ENCODE assay signal across 2 cellular contexts in the genomic region with DNA sequence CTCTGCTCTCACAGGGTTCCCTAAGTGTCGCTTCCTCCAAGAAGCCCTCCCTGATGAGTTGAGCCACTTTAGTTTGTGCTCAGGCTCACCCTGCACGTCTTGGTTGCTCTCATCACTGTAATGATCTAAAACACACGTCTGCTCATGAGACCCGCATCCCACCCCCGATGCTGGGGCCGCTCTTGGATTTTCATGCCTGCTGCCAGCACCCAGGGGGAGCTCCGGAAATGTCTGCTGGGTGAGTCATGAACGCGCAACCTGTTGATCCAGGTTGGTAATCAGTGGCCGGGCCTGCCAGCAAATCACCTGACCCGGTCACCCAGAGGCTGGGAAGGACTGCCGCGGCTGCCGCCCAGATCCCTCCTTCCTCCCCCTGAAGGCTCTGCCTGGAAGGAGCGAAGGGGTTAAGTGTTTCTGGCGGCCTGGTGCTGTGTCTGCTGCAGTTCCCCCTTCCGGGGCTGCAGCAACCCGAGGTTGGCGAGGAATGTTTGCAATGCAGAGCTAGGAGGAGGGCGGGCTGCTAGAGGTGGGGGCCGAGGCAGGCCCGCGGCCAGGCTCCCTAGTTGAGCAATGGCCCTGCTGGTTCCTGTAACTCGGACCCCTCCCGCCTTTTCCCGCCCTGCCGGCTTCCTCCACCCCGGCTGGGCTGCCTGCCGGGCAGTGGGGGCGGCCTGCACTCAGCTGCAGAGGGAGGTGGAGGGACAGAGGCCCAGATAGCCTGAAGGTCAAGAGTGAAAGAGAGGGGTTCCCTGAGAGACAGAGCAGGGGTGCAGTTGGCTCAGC.
TF ChIP-seq lines count a peak whose summit lies in the region.

No MANE protein-coding gene starts in this region.

TF ChIP-seq in A549, 52 proteins besides CTCF, POLR2A, EP300 and RAD21 (continued from another document):
- TF ChIP-seq, protein P1, sequence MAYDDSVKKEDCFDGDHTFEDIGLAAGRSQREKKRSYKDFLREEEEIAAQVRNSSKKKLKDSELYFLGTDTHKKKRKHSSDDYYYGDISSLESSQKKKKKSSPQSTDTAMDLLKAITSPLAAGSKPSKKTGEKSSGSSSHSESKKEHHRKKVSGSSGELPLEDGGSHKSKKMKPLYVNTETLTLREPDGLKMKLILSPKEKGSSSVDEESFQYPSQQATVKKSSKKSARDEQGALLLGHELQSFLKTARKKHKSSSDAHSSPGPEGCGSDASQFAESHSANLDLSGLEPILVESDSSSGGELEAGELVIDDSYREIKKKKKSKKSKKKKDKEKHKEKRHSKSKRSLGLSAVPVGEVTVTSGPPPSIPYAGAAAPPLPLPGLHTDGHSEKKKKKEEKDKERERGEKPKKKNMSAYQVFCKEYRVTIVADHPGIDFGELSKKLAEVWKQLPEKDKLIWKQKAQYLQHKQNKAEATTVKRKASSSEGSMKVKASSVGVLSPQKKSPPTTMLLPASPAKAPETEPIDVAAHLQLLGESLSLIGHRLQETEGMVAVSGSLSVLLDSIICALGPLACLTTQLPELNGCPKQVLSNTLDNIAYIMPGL (CRISPR knock-in tag; IDR thresholded peaks at IDR 0.05; ENCODE audit: borderline replicate concordance): no peak
- TF ChIP-seq KDM5A (IDR thresholded peaks at IDR 0.05) (no peak), KDM1A (IDR thresholded peaks at IDR 0.05; ENCODE audit: low read depth) (peak; percentile 66; the same call in 1 of the 2 replicates), GATA3 (IDR thresholded peaks at IDR 0.05; ENCODE audit: borderline replicate concordance) (peak; percentile 89), PHF8 (IDR thresholded peaks at IDR 0.05; ENCODE audit: borderline replicate concordance, low read depth) (no peak), NPAS2 (CRISPR knock-in tag; IDR thresholded peaks at IDR 0.05; ENCODE audit: borderline replicate concordance) (no peak), HOXA7 (CRISPR knock-in tag; IDR thresholded peaks at IDR 0.05) (0 out of 2 replicates have a peak, but pooled peaks have one; percentile 20), ESRRA (IDR thresholded peaks at IDR 0.05; ENCODE audit: borderline replicate concordance, low read length) (no peak), RFX5 (IDR thresholded peaks at IDR 0.05) (no peak), NR3C1 (IDR thresholded peaks at IDR 0.05) (no peak), HES2 (IDR thresholded peaks at IDR 0.05) (peak; percentile 69), TP53 (CRISPR knock-in tag; IDR thresholded peaks at IDR 0.05) (no peak), FOSB (CRISPR knock-in tag; IDR thresholded peaks at IDR 0.05) (no peak), FOSL2 (IDR thresholded peaks at IDR 0.05) (peak; percentile 97), FOSL2 (CRISPR knock-in tag; IDR thresholded peaks at IDR 0.05) (peak; percentile 99), JUN (IDR thresholded peaks at IDR 0.05) (peak; percentile 98 to 100), MAZ (IDR thresholded peaks at IDR 0.05; ENCODE audit: borderline replicate concordance, low read depth, low read length) (peak; percentile 92; the same call in 1 of the 2 replicates), EHF (CRISPR knock-in tag; IDR thresholded peaks at IDR 0.05) (peak; percentile 78; the same call in 1 of the 2 replicates), E2F6 (IDR thresholded peaks at IDR 0.05; ENCODE audit: borderline replicate concordance, low read depth) (peak; percentile 90), BHLHE40 (IDR thresholded peaks at IDR 0.05; ENCODE audit: low read depth, low read length) (peak; percentile 16), JUNB (IDR thresholded peaks at IDR 0.05) (peak; percentile 93), ZNF302 (CRISPR knock-in tag; IDR thresholded peaks at IDR 0.05) (no peak), HOXB5 (CRISPR knock-in tag; IDR thresholded peaks at IDR 0.05) (peak; percentile 67; the same call in 1 of the 2 replicates), MAX (IDR thresholded peaks at IDR 0.05) (peak; percentile 87), SMC3 (IDR thresholded peaks at IDR 0.05) (peak; percentile 71; the same call in 2 of the 3 replicates), CEBPB (IDR thresholded peaks at IDR 0.05) (peak; percentile 93 to 97), TFCP2L1 (CRISPR knock-in tag; IDR thresholded peaks at IDR 0.05) (peak; percentile 80)
- TF ChIP-seq, protein P2, sequence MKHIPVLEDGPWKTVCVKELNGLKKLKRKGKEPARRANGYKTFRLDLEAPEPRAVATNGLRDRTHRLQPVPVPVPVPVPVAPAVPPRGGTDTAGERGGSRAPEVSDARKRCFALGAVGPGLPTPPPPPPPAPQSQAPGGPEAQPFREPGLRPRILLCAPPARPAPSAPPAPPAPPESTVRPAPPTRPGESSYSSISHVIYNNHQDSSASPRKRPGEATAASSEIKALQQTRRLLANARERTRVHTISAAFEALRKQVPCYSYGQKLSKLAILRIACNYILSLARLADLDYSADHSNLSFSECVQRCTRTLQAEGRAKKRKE (CRISPR knock-in tag; IDR thresholded peaks at IDR 0.05; ENCODE audit: low read depth): 0 out of 2 replicates have a peak, but pooled peaks have one; percentile 20
- TF ChIP-seq, protein P3, sequence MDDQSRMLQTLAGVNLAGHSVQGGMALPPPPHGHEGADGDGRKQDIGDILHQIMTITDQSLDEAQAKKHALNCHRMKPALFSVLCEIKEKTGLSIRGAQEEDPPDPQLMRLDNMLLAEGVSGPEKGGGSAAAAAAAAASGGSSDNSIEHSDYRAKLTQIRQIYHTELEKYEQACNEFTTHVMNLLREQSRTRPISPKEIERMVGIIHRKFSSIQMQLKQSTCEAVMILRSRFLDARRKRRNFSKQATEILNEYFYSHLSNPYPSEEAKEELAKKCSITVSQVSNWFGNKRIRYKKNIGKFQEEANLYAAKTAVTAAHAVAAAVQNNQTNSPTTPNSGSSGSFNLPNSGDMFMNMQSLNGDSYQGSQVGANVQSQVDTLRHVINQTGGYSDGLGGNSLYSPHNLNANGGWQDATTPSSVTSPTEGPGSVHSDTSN (IDR thresholded peaks at IDR 0.05): peak; percentile 26

TF ChIP-seq in GM23338, 12 proteins besides CTCF, POLR2A, EP300 and RAD21 (continued from another document):
- TF ChIP-seq, protein P4, sequence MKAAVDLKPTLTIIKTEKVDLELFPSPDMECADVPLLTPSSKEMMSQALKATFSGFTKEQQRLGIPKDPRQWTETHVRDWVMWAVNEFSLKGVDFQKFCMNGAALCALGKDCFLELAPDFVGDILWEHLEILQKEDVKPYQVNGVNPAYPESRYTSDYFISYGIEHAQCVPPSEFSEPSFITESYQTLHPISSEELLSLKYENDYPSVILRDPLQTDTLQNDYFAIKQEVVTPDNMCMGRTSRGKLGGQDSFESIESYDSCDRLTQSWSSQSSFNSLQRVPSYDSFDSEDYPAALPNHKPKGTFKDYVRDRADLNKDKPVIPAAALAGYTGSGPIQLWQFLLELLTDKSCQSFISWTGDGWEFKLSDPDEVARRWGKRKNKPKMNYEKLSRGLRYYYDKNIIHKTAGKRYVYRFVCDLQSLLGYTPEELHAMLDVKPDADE (IDR thresholded peaks at IDR 0.05): peak; percentile 49; the same call in 1 of the 2 replicates
- TF ChIP-seq NANOG (IDR thresholded peaks at IDR 0.05; ENCODE audit: borderline replicate concordance) (no peak), ZNF114 (CRISPR knock-in tag; IDR thresholded peaks at IDR 0.05) (no peak), JUNB (IDR thresholded peaks at IDR 0.05; ENCODE audit: unreplicated experiment) (no peak), CREB1 (CRISPR knock-in tag; IDR thresholded peaks at IDR 0.05; ENCODE audit: low read depth) (no peak), EZH2 (IDR thresholded peaks at IDR 0.05; ENCODE audit: low read depth, unreplicated experiment) (no peak), ZNF331 (CRISPR knock-in tag; IDR thresholded peaks at IDR 0.05; ENCODE audit: low read depth) (no peak), STAT1 (IDR thresholded peaks at IDR 0.05; ENCODE audit: unreplicated experiment) (no peak)
- TF ChIP-seq, protein P5, sequence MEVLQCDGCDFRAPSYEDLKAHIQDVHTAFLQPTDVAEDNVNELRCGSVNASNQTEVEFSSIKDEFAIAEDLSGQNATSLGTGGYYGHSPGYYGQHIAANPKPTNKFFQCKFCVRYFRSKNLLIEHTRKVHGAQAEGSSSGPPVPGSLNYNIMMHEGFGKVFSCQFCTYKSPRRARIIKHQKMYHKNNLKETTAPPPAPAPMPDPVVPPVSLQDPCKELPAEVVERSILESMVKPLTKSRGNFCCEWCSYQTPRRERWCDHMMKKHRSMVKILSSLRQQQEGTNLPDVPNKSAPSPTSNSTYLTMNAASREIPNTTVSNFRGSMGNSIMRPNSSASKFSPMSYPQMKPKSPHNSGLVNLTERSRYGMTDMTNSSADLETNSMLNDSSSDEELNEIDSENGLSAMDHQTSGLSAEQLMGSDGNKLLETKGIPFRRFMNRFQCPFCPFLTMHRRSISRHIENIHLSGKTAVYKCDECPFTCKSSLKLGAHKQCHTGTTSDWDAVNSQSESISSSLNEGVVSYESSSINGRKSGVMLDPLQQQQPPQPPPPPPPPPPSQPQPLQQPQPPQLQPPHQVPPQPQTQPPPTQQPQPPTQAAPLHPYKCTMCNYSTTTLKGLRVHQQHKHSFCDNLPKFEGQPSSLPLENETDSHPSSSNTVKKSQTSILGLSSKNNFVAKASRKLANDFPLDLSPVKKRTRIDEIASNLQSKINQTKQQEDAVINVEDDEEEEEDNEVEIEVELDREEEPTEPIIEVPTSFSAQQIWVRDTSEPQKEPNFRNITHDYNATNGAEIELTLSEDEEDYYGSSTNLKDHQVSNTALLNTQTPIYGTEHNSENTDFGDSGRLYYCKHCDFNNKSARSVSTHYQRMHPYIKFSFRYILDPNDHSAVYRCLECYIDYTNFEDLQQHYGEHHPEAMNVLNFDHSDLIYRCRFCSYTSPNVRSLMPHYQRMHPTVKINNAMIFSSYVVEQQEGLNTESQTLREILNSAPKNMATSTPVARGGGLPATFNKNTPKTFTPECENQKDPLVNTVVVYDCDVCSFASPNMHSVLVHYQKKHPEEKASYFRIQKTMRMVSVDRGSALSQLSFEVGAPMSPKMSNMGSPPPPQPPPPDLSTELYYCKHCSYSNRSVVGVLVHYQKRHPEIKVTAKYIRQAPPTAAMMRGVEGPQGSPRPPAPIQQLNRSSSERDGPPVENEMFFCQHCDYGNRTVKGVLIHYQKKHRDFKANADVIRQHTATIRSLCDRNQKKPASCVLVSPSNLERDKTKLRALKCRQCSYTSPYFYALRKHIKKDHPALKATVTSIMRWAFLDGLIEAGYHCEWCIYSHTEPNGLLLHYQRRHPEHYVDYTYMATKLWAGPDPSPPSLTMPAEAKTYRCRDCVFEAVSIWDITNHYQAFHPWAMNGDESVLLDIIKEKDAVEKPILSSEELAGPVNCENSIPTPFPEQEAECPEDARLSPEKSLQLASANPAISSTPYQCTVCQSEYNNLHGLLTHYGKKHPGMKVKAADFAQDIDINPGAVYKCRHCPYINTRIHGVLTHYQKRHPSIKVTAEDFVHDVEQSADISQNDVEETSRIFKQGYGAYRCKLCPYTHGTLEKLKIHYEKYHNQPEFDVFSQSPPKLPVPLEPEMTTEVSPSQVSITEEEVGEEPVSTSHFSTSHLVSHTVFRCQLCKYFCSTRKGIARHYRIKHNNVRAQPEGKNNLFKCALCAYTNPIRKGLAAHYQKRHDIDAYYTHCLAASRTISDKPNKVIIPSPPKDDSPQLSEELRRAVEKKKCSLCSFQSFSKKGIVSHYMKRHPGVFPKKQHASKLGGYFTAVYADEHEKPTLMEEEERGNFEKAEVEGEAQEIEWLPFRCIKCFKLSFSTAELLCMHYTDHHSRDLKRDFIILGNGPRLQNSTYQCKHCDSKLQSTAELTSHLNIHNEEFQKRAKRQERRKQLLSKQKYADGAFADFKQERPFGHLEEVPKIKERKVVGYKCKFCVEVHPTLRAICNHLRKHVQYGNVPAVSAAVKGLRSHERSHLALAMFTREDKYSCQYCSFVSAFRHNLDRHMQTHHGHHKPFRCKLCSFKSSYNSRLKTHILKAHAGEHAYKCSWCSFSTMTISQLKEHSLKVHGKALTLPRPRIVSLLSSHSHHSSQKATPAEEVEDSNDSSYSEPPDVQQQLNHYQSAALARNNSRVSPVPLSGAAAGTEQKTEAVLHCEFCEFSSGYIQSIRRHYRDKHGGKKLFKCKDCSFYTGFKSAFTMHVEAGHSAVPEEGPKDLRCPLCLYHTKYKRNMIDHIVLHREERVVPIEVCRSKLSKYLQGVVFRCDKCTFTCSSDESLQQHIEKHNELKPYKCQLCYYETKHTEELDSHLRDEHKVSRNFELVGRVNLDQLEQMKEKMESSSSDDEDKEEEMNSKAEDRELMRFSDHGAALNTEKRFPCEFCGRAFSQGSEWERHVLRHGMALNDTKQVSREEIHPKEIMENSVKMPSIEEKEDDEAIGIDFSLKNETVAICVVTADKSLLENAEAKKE (CRISPR knock-in tag; IDR thresholded peaks at IDR 0.05): no peak
